1 cellular context compared by ENCODE assay signal in genomic region chr19:49590071-49590970, GRCh38.
A peak's percentile ranks its signal among the peaks of the same experiment; 100 is the strongest.
TF ChIP-seq lines count a peak whose summit lies in the region.

No MANE protein-coding gene starts in this region.

TF ChIP-seq in K562, 482 proteins besides CTCF, POLR2A, EP300 and RAD21 (continued from another document and continues in another):
- TF ChIP-seq DEAF1 (CRISPR knock-in tag; IDR thresholded peaks at IDR 0.05) (no peak), ZNF165 (CRISPR knock-in tag; IDR thresholded peaks at IDR 0.05; ENCODE audit: borderline replicate concordance) (no peak), ZNF584 (CRISPR knock-in tag; IDR thresholded peaks at IDR 0.05; ENCODE audit: low read depth) (no peak), POLR2AphosphoS5 (IDR thresholded peaks at IDR 0.05; ENCODE audit: control insufficient read depth, insufficient read depth, low read depth, low read length) (peak; percentile 91), SRF (CRISPR knock-in tag; IDR thresholded peaks at IDR 0.05) (peak in 1 of 2 experiments; percentile 59; a peak in 1 of 4 replicates), PCBP1 (IDR thresholded peaks at IDR 0.05; ENCODE audit: low read depth, low read length, poor library complexity, severe bottlenecking) (no peak), ELF1 (tag; IDR thresholded peaks at IDR 0.05) (peak; percentile 15; the same call in 1 of the 2 replicates), AFF4 (CRISPR knock-in tag; IDR thresholded peaks at IDR 0.05) (0 out of 2 replicates have a peak, but pooled peaks have one; percentile 40), ZNF212 (CRISPR knock-in tag; IDR thresholded peaks at IDR 0.05) (no peak), NFXL1 (CRISPR knock-in tag; IDR thresholded peaks at IDR 0.05) (no peak), MAFG (tag; conservative IDR thresholded peaks at IDR 0.05) (no peak), E2F3 (CRISPR knock-in tag; IDR thresholded peaks at IDR 0.05) (peak; percentile 27; the same call in 1 of the 2 replicates), EZH2 (IDR thresholded peaks at IDR 0.05; ENCODE audit: borderline replicate concordance, low read depth, low read length) (no peak), RFX7 (CRISPR knock-in tag; IDR thresholded peaks at IDR 0.05) (no peak), BHLHE40 (IDR thresholded peaks at IDR 0.05; ENCODE audit: low read length) (peak; percentile 38; the same call in 1 of the 2 replicates), SMAD1 (IDR thresholded peaks at IDR 0.05; ENCODE audit: low read depth, low read length, partially characterized antibody) (peak; percentile 72), ARID1B (IDR thresholded peaks at IDR 0.05) (0 out of 2 replicates have a peak, but pooled peaks have one; percentile 30), ZZZ3 (IDR thresholded peaks at IDR 0.05) (no peak), HNRNPK (IDR thresholded peaks at IDR 0.05; ENCODE audit: low read depth, low read length, poor library complexity, severe bottlenecking) (no peak), SREBF1 (IDR thresholded peaks at IDR 0.05; ENCODE audit: borderline replicate concordance, low read depth, low read length) (no peak), ZNF707 (CRISPR knock-in tag; conservative IDR thresholded peaks at IDR 0.05) (no peak), MGA (IDR thresholded peaks at IDR 0.05) (no peak; the same call in 1 of the 2 replicates), SRSF1 (IDR thresholded peaks at IDR 0.05; ENCODE audit: low read depth, low read length) (no peak), VEZF1 (CRISPR knock-in tag; IDR thresholded peaks at IDR 0.05) (no peak; the same call in none of the 2 replicates), PBX2 (CRISPR knock-in tag; IDR thresholded peaks at IDR 0.05; ENCODE audit: low read depth) (no peak), PBX2 (tag; conservative IDR thresholded peaks at IDR 0.05; ENCODE audit: low read depth) (no peak), THAP12 (CRISPR knock-in tag; IDR thresholded peaks at IDR 0.05) (peak; percentile 79), SMAD2 (IDR thresholded peaks at IDR 0.05; ENCODE audit: low read depth, low read length) (no peak), MEF2D (tag; conservative IDR thresholded peaks at IDR 0.05; ENCODE audit: low read depth) (no peak), RBM25 (IDR thresholded peaks at IDR 0.05; ENCODE audit: low read depth, low read length, severe bottlenecking) (no peak), TCFL5 (CRISPR knock-in tag; conservative IDR thresholded peaks at IDR 0.05) (no peak), USF1 (CRISPR knock-in tag; IDR thresholded peaks at IDR 0.05) (peak; percentile 63)
